In the genomic region with DNA sequence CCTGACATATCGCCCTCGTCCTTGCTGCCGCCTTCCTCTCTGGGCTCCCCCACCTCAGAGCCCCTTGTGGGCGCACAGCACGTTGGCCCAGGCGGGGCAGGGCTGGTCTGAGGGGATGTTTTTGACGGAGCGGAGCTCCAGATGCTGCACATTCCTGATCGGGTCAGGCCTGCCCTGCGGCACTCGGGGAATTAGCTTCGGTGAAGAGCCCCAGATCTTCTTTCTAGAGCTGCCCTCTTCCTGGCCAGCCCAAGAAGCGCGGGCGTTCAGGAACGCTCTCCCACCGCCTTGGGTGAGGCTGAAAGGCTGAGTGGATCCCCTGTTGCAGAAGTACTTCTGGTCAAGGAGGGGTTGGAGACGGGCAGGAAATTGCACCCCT, we compare ENCODE assay signal across 1 cellular context.
TF ChIP-seq lines count a peak whose summit lies in the region.

No MANE protein-coding gene starts in this region.

TF ChIP-seq in SK-N-SH, 30 proteins besides CTCF, POLR2A, EP300 and RAD21 (continued from another document):
- TF ChIP-seq, protein P1, sequence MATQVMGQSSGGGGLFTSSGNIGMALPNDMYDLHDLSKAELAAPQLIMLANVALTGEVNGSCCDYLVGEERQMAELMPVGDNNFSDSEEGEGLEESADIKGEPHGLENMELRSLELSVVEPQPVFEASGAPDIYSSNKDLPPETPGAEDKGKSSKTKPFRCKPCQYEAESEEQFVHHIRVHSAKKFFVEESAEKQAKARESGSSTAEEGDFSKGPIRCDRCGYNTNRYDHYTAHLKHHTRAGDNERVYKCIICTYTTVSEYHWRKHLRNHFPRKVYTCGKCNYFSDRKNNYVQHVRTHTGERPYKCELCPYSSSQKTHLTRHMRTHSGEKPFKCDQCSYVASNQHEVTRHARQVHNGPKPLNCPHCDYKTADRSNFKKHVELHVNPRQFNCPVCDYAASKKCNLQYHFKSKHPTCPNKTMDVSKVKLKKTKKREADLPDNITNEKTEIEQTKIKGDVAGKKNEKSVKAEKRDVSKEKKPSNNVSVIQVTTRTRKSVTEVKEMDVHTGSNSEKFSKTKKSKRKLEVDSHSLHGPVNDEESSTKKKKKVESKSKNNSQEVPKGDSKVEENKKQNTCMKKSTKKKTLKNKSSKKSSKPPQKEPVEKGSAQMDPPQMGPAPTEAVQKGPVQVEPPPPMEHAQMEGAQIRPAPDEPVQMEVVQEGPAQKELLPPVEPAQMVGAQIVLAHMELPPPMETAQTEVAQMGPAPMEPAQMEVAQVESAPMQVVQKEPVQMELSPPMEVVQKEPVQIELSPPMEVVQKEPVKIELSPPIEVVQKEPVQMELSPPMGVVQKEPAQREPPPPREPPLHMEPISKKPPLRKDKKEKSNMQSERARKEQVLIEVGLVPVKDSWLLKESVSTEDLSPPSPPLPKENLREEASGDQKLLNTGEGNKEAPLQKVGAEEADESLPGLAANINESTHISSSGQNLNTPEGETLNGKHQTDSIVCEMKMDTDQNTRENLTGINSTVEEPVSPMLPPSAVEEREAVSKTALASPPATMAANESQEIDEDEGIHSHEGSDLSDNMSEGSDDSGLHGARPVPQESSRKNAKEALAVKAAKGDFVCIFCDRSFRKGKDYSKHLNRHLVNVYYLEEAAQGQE (IDR thresholded peaks at IDR 0.05; ENCODE audit: low read depth, low read length) = no peak
- TF ChIP-seq POLR2AphosphoS5 (IDR thresholded peaks at IDR 0.05; ENCODE audit: low read depth, low read length) = no peak
- TF ChIP-seq, protein P2, sequence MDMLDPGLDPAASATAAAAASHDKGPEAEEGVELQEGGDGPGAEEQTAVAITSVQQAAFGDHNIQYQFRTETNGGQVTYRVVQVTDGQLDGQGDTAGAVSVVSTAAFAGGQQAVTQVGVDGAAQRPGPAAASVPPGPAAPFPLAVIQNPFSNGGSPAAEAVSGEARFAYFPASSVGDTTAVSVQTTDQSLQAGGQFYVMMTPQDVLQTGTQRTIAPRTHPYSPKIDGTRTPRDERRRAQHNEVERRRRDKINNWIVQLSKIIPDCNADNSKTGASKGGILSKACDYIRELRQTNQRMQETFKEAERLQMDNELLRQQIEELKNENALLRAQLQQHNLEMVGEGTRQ (IDR thresholded peaks at IDR 0.05; ENCODE audit: borderline replicate concordance, low read depth, low read length) = no peak
